In genomic region chr3:34180532-34180931, GRCh38 we compare ENCODE assay signal across 28 cellular contexts.
"Had no signal": no experiment of that assay in that cellular context is flagged by ENCODE, and none has a peak within 500 bp of the region (broad histone marks: within the 10 kb centered on the region; RNA-seq: fewer than 3 reads in every experiment).

No MANE protein-coding gene starts in this region.

- H3K4me1 ChIP-seq: ascending aorta had no signal

- H3K9me3 ChIP-seq: ascending aorta had no signal

- H3K27ac ChIP-seq: ascending aorta, cardiac muscle cell, VCaP had no signal

- H3K27me3 ChIP-seq: ascending aorta, cardiac muscle cell had no signal

- H3K36me3 ChIP-seq: ascending aorta, cardiac muscle cell had no signal

- H3K4me3 ChIP-seq: ascending aorta, cardiac muscle cell had no signal

- ATAC-seq: activated CD8-positive, alpha-beta memory T cell treated with anti-CD3 and anti-CD28 coated beads, Interleukin-2, amount 10 ng/mL, durations not matched to agents 7 days and 5 days; activated CD8-positive, alpha-beta T cell treated with anti-CD3 and anti-CD28 coated beads, Interleukin-2, amount 10 ng/mL, durations not matched to agents 7 days and 5 days; activated naive CD8-positive, alpha-beta T cell treated with anti-CD3 and anti-CD28 coated beads, Interleukin-2, amount 50 U/mL, for 24 hours had no signal

- DNase-seq: activated B cell treated with CpG ODN at 0.5 μM for 24 hours; activated CD4-positive, alpha-beta memory T cell treated with anti-CD3 and anti-CD28 coated beads, Interleukin-2, amount 10 ng/mL, durations not matched to agents 7 days and 5 days; activated CD4-positive, alpha-beta T cell treated with anti-CD3 and anti-CD28 coated beads for 4 hours; activated CD4-positive, alpha-beta T cell treated with anti-CD3 and anti-CD28 coated beads, Interleukin-2, amount 10 ng/mL, durations not matched to agents 7 days and 5 days; activated CD4-positive, alpha-beta T cell treated with anti-CD3 and anti-CD28 coated beads, Interleukin-2, amount 50 U/mL, for 48 hours; activated CD4-positive, CD25-positive, alpha-beta regulatory T cell treated with anti-CD3 and anti-CD28 coated beads, Interleukin-2, amount 50 U/mL, for 72 hours; activated CD8-positive, alpha-beta memory T cell treated with anti-CD3 and anti-CD28 coated beads for 24 hours; activated CD8-positive, alpha-beta memory T cell treated with anti-CD3 and anti-CD28 coated beads, Interleukin-2, amount 10 ng/mL, durations not matched to agents 7 days and 5 days; activated CD8-positive, alpha-beta memory T cell treated with anti-CD3 and anti-CD28 coated beads, Interleukin-2, amount 50 U/mL, for 48 hours; activated CD8-positive, alpha-beta T cell treated with anti-CD3 and anti-CD28 coated beads, Interleukin-2, amount 10 ng/mL, durations not matched to agents 7 days and 5 days; activated effector memory CD4-positive, alpha-beta T cell treated with Interleukin-2 at 50 U/mL for 16 hours; activated gamma-delta T cell; activated naive CD4-positive, alpha-beta T cell treated with anti-CD3 and anti-CD28 coated beads, Interleukin-2, amount 10 ng/mL, durations not matched to agents 7 days and 5 days; activated naive CD4-positive, alpha-beta T cell treated with Interleukin-2 at 50 U/mL for 16 hours; activated naive CD8-positive, alpha-beta T cell treated with anti-CD3 and anti-CD28 coated beads, Interleukin-2, amount 10 ng/mL, durations not matched to agents 7 days and 5 days; activated naive CD8-positive, alpha-beta T cell treated with anti-CD3 and anti-CD28 coated beads, Interleukin-2, amount 50 U/mL, for 24 hours; activated T-cell treated with anti-CD3 and anti-CD28 coated beads, Interleukin-2, amount 50 U/mL, for 24 hours; activated T-cell treated with anti-CD3 and anti-CD28 coated beads, Interleukin-2, amount 50 U/mL, for 48 hours; amygdala; anterior cingulate cortex; caudate nucleus; cerebellar nuclear complex; T-helper 1 cell; T-helper 2 cell; T-helper 9 cell had no signal
